In genomic region chr15:89690276-89691218, GRCh38 we compare ENCODE assay signal across 8 cellular contexts. TPM values are rescaled to one million over a fixed set of nuclear protein-coding genes. Genes with fewer than 3 reads are reported as not detected.
DNase-seq lines count a peak whose midpoint lies in the region; ATAC-seq and TF ChIP-seq lines count a peak whose summit lies in the region.

TSS of gene PEX11A (minus strand) at chr15:89690754. CDS start at chr15:89690632, 122 bp downstream.
TSS of gene WDR93 (plus strand) at chr15:89690811. CDS start at chr15:89701747, 10,936 bp downstream.

- H3K4me3 ChIP-seq in GM23338: peak within 1 kb of the TSS; percentile 94
- peak within 1 kb of the TSS; percentile 86 for H3K4me3 ChIP-seq in LNCaP clone FGC (ENCODE audit: low read depth, low read length)
- peak within 1 kb of the TSS; percentile 97 for H3K4me3 ChIP-seq in SK-N-MC
- H3K4me3 ChIP-seq in osteoblast (ENCODE audit: insufficient read depth, low read length): peak within 1 kb of the TSS; percentile 95
- peak within 1 kb of the TSS; percentile 91 for H3K4me3 ChIP-seq in suprapubic skin

- no peaks in the 10 kb centered on the region for H3F3A ChIP-seq in GM23338 (replicated peaks; ENCODE audit: low read depth)

- H3K4me2 ChIP-seq in GM23338 (peak within 1 kb of the TSS; percentile 78), osteoblast (ENCODE audit: insufficient read depth, low read length) (peak within 1 kb of the TSS; percentile 85)

- no peak for TF ChIP-seq EP300 in suprapubic skin (IDR thresholded peaks at IDR 0.05)

- H3K4me1 Mint-ChIP-seq in GM23338: peaks cover 3% of the 10 kb centered on the region; the same call in 2 of the 3 replicates
- H3K4me1 Mint-ChIP-seq in activated naive CD4-positive, alpha-beta T cell treated with anti-CD3 and anti-CD28 coated beads, Interleukin-2, amount 10 ng/mL, durations not matched to agents 7 days and 5 days: peaks cover 19% of the 10 kb centered on the region

- H3K79me2 ChIP-seq in GM23338 (replicated peaks; ENCODE audit: insufficient read depth): no peaks in the 10 kb centered on the region
- H3K79me2 ChIP-seq in osteoblast (ENCODE audit: insufficient read depth, low read length): no peaks in the 10 kb centered on the region

- H3K4me1 ChIP-seq in GM23338 (ENCODE audit: insufficient read depth) (no peaks in the 10 kb centered on the region), osteoblast (ENCODE audit: insufficient read depth, low read length) (no peaks in the 10 kb centered on the region), suprapubic skin (peaks cover 18% of the 10 kb centered on the region)

- H4K20me1 ChIP-seq in GM23338 (replicated peaks; ENCODE audit: insufficient read depth): no peaks in the 10 kb centered on the region; the same call in 1 of the 2 replicates
- no peaks in the 10 kb centered on the region for H4K20me1 ChIP-seq in osteoblast (ENCODE audit: insufficient read depth, low read length)

- ATAC-seq in GM23338: peak; percentile 98
- peak; percentile 95 for ATAC-seq in Right ventricle myocardium inferior

- no peak within 1 kb of the TSS for H3K27ac Mint-ChIP-seq in GM23338
- H3K27ac Mint-ChIP-seq in activated naive CD4-positive, alpha-beta T cell treated with anti-CD3 and anti-CD28 coated beads, Interleukin-2, amount 10 ng/mL, durations not matched to agents 7 days and 5 days: peak within 1 kb of the TSS; percentile 22

- H3K9me3 ChIP-seq in SK-N-MC (ENCODE audit: low read depth, low read length) (no peaks in the 10 kb centered on the region), osteoblast (ENCODE audit: low read depth, low read length) (no peaks in the 10 kb centered on the region), suprapubic skin (no peaks in the 10 kb centered on the region)

- peak within 1 kb of the TSS; percentile 79 for H3K9ac ChIP-seq in SK-N-MC (ENCODE audit: insufficient read length)

- TF ChIP-seq CTCF in GM23338 (conservative IDR thresholded peaks at IDR 0.05; ENCODE audit: low read depth in 2 of 2) (no peak), LNCaP clone FGC (IDR thresholded peaks at IDR 0.05; ENCODE audit: control insufficient read depth, extremely low read depth, insufficient read depth) (no peak), osteoblast (IDR thresholded peaks at IDR 0.05; ENCODE audit: extremely low read depth, low read depth, low read length) (no peak), suprapubic skin (IDR thresholded peaks at IDR 0.05) (no peak)

- no peaks in the 10 kb centered on the region for H3K36me3 Mint-ChIP-seq in GM23338 (ENCODE audit: low read depth)
- no peaks in the 10 kb centered on the region for H3K36me3 Mint-ChIP-seq in activated naive CD4-positive, alpha-beta T cell treated with anti-CD3 and anti-CD28 coated beads, Interleukin-2, amount 10 ng/mL, durations not matched to agents 7 days and 5 days

- 4% methylated on average over 28 of the region's 60 CpGs for WGBS in suprapubic skin

- DNase-seq in EL: peak; percentile 79
- peak; percentile 93 for DNase-seq in GM23338 (ENCODE audit: low spot score)
- peak; percentile 63 for DNase-seq in LNCaP clone FGC (ENCODE audit: low read depth)
- no peak for DNase-seq in SK-N-MC (ENCODE audit: low read depth, low spot score)
- peak; percentile 84 for DNase-seq in activated naive CD4-positive, alpha-beta T cell treated with anti-CD3 and anti-CD28 coated beads, Interleukin-2, amount 10 ng/mL, durations not matched to agents 7 days and 5 days
- peak; percentile 89 for DNase-seq in Right ventricle myocardium inferior (ENCODE audit: missing footprints)
- DNase-seq in osteoblast (ENCODE audit: insufficient read length, low spot score, missing footprints): peak; percentile 89
- DNase-seq in suprapubic skin (ENCODE audit: low spot score in 2 of 2): peak; percentile 78 to 81

- H3K27ac ChIP-seq in GM23338 (ENCODE audit: low read depth) (no peak within 1 kb of the TSS), SK-N-MC (no peak within 1 kb of the TSS), osteoblast (ENCODE audit: low read depth, low read length) (peak within 1 kb of the TSS; percentile 9), suprapubic skin (peak within 1 kb of the TSS; percentile 63)

- peak within 1 kb of the TSS; percentile 90 for H3K4me3 Mint-ChIP-seq in GM23338
- peak within 1 kb of the TSS; percentile 81 for H3K4me3 Mint-ChIP-seq in activated naive CD4-positive, alpha-beta T cell treated with anti-CD3 and anti-CD28 coated beads, Interleukin-2, amount 10 ng/mL, durations not matched to agents 7 days and 5 days

- H3K27me3 Mint-ChIP-seq in GM23338 (ENCODE audit: insufficient read depth, low read depth, poor library complexity): peaks cover 10% of the 10 kb centered on the region
- H3K27me3 Mint-ChIP-seq in activated naive CD4-positive, alpha-beta T cell treated with anti-CD3 and anti-CD28 coated beads, Interleukin-2, amount 10 ng/mL, durations not matched to agents 7 days and 5 days: peaks cover 14% of the 10 kb centered on the region

- no peaks in the 10 kb centered on the region for H3K9me3 Mint-ChIP-seq in GM23338
- H3K9me3 Mint-ChIP-seq in activated naive CD4-positive, alpha-beta T cell treated with anti-CD3 and anti-CD28 coated beads, Interleukin-2, amount 10 ng/mL, durations not matched to agents 7 days and 5 days: no peaks in the 10 kb centered on the region

- CTCF ChIA-PET in activated naive CD4-positive, alpha-beta T cell treated with anti-CD3 and anti-CD28 coated beads, Interleukin-2, amount 10 ng/mL, durations not matched to agents 7 days and 5 days (lab: Charles Lee): no interaction called here

- H2AFZ ChIP-seq in GM23338: peak within 1 kb of the TSS; percentile 99
- peak within 1 kb of the TSS; percentile 99 for H2AFZ ChIP-seq in osteoblast (ENCODE audit: low read length)

- TF ChIP-seq POLR2A in suprapubic skin (IDR thresholded peaks at IDR 0.05): peak in 1 of 2 donors; percentile 16

- H3K27me3 ChIP-seq in GM23338 (ENCODE audit: insufficient read depth) (no peaks in the 10 kb centered on the region), osteoblast (ENCODE audit: insufficient read depth, low read length) (peaks cover 6% of the 10 kb centered on the region), suprapubic skin (no peaks in the 10 kb centered on the region)

- intact Hi-C loops in Right ventricle myocardium inferior (cut with DNase I): loop anchor here (5.0 kb wide), 1 partner anchor 43 kb away; no protein-coding TSS in a partner anchor

- H3K36me3 ChIP-seq in GM23338 (ENCODE audit: insufficient read depth) (no peaks in the 10 kb centered on the region), SK-N-MC (ENCODE audit: insufficient read depth, low read length) (peaks cover 6% of the 10 kb centered on the region), osteoblast (ENCODE audit: insufficient read depth, low read length) (no peaks in the 10 kb centered on the region), suprapubic skin (no peaks in the 10 kb centered on the region)

- H3K9me2 ChIP-seq in GM23338 (ENCODE audit: insufficient read depth): no peaks in the 10 kb centered on the region; the same call in 1 of the 2 replicates

TF ChIP-seq in GM23338, 12 proteins besides CTCF, POLR2A, EP300 and RAD21:
- TF ChIP-seq JUNB (IDR thresholded peaks at IDR 0.05; ENCODE audit: unreplicated experiment) (no peak), POLR2AphosphoS5 (IDR thresholded peaks at IDR 0.05; ENCODE audit: low read depth) (peak; percentile 52), STAT1 (IDR thresholded peaks at IDR 0.05; ENCODE audit: unreplicated experiment) (no peak), EZH2 (IDR thresholded peaks at IDR 0.05; ENCODE audit: low read depth, unreplicated experiment) (peak; percentile 51), EZH2phosphoT487 (IDR thresholded peaks at IDR 0.05; ENCODE audit: unreplicated experiment) (no peak), ETS1 (IDR thresholded peaks at IDR 0.05) (no peak), ZNF331 (CRISPR knock-in tag; IDR thresholded peaks at IDR 0.05; ENCODE audit: low read depth) (no peak)
TF ChIP-seq in GM23338: peak in this region for 2.

RNA-seq across cellular contexts. Expression of gene PEX11A, which starts in this region (rescaled TPM):
- 4.5 and 4.8 TPM in 2 replicates for total RNA-seq in GM23338 (2014; rRNA removed; shearing (Covaris generic))
- polyA plus RNA-seq in GM23338 (2016; fragmentation: Nextera tagmentation; extraction: Ambion mirVana): 2.1 and 3.9 TPM in 2 replicates
- total RNA-seq in Right ventricle myocardium inferior (13.7 TPM), osteoblast (4.0 and 5.0 TPM in 2 replicates), suprapubic skin (10 to 100 TPM in 2 of 4 donors, 1 to 10 TPM in 2; 7.9 to 16.9 (median 10.6) TPM)

RNA-seq across cellular contexts. Expression of gene WDR93, which starts in this region (rescaled TPM):
- total RNA-seq in GM23338 (2014; rRNA removed; shearing (Covaris generic)): 0.14 TPM in 1 of 2 replicates, not detected in the other
- polyA plus RNA-seq in GM23338 (2016; fragmentation: Nextera tagmentation; extraction: Ambion mirVana): not detected in 2 replicates
- total RNA-seq in Right ventricle myocardium inferior (not detected), osteoblast (under 0.01 and 0.36 TPM in 2 replicates), suprapubic skin (under 1 TPM in 1 of 4 donors, not detected in 3; 0.31 TPM)

Comparison
In these comparisons a context has a peak if more than half of its experiments do, and no peak if none do; other contexts are left out.
1. H3K27ac ChIP-seq: peak in osteoblast (single experiment) and suprapubic skin (single experiment); none in GM23338 (single experiment) and SK-N-MC (single experiment).
2. Peak in every context shown above with its lines, with median percentiles within 50 percentile points of each other: H3K4me3 ChIP-seq.